In the genomic region with DNA sequence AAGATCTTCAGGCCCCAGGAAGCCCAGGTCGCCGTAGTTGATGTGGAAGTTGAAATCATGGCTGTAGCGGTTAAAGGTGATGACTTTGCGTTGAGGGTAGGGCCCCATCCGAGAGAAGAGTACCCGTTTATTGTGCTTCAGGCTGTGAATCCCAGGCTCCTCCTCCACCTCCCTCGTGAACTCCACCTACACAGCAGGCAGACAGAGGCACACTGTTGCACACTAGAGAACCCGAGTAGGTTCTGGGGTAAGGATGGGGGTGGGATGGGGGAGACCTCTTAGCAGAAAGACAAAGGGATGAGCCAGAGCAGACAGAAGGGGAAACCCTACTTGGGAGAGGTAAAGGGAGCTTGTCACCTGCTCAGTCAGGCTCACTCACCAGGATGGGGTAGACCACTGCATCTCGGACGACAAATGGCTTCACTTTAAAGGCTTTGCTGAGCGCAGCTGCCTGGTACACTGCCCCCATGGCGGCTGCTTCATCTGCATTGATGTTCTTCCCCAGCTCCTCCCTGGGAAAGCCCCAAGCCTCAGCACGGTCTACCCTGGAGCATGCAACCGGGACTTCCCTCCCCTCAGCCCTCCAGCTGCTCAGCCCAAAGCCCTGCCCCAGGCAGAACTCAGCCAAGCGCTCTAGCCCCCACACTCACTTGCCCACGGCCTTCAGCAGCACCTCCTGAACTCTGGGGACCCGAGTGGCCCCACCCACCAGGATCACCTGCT, we compare ENCODE assay signal across 10 cellular contexts. TPM values are rescaled to one million over a fixed set of nuclear protein-coding genes. Genes with fewer than 3 reads are reported as not detected.
DNase-seq lines count a peak whose midpoint lies in the region; ATAC-seq and TF ChIP-seq lines count a peak whose summit lies in the region.
"Had no signal": no experiment of that assay in that cellular context is flagged by ENCODE, and none has a peak within 500 bp of the region (broad histone marks: within the 10 kb centered on the region; RNA-seq: fewer than 3 reads in every experiment).

No MANE protein-coding gene starts in this region.

- H3K9me3 Mint-ChIP-seq in activated T-cell treated with anti-CD3 and anti-CD28 coated beads, Interleukin-2, amount 50 U/mL, for 4 hours, result no peaks in the 10 kb centered on the region
- no peaks in the 10 kb centered on the region for H3K9me3 Mint-ChIP-seq in neural crest cell

- no peak for DNase-seq in activated T-cell treated with anti-CD3 and anti-CD28 coated beads, Interleukin-2, amount 50 U/mL, for 4 hours
- no peak for DNase-seq in activated T-cell treated with anti-CD3 and anti-CD28 coated beads, Interleukin-2, amount 50 U/mL, for 48 hours
- no peak for DNase-seq in neural crest cell (ENCODE audit: low read depth, low spot score)
- DNase-seq in NCI-H146 treated with DMSO at 0.1 percent for 48 hours (lab: John Stamatoyannopoulos, UW; ENCODE audit: unreplicated experiment), result no peak
- no peak for DNase-seq in activated gamma-delta T cell (lab: John Stamatoyannopoulos, UW)
- DNase-seq: psoas muscle had no signal

- no peaks in the 10 kb centered on the region for H3K27me3 Mint-ChIP-seq in activated T-cell treated with anti-CD3 and anti-CD28 coated beads, Interleukin-2, amount 50 U/mL, for 4 hours (ENCODE audit: low read depth)
- no peaks in the 10 kb centered on the region for H3K27me3 Mint-ChIP-seq in neural crest cell (ENCODE audit: low read depth)

- peaks cover 66% of the 10 kb centered on the region for H3K36me3 Mint-ChIP-seq in activated T-cell treated with anti-CD3 and anti-CD28 coated beads, Interleukin-2, amount 50 U/mL, for 4 hours (ENCODE audit: insufficient read depth)
- peaks cover 24% of the 10 kb centered on the region for H3K36me3 Mint-ChIP-seq in neural crest cell (ENCODE audit: low read depth)

- no peak overlapping the region for H3K27ac Mint-ChIP-seq in neural crest cell (ENCODE audit: unreplicated experiment)

- peaks cover 35% of the 10 kb centered on the region for H3K4me1 Mint-ChIP-seq in activated T-cell treated with anti-CD3 and anti-CD28 coated beads, Interleukin-2, amount 50 U/mL, for 4 hours (ENCODE audit: low read depth)
- peaks cover 14% of the 10 kb centered on the region for H3K4me1 Mint-ChIP-seq in neural crest cell

- no peak overlapping the region for H3K4me3 Mint-ChIP-seq in activated T-cell treated with anti-CD3 and anti-CD28 coated beads, Interleukin-2, amount 50 U/mL, for 4 hours
- H3K4me3 Mint-ChIP-seq in neural crest cell, result peak overlapping the region; percentile 34

- TF ChIP-seq CTCF in neural crest cell (conservative IDR thresholded peaks at IDR 0.05), result no peak

- peak; percentile 6 to 26 for ATAC-seq in activated T-cell treated with anti-CD3 and anti-CD28 coated beads, Interleukin-2, amount 50 U/mL, for 4 hours
- peak; percentile 47 for ATAC-seq in GM21360 (IDR thresholded peaks at IDR 0.05; ENCODE audit: unreplicated experiment)
- peak; percentile 52 for ATAC-seq in HG03457 (IDR thresholded peaks at IDR 0.05; ENCODE audit: unreplicated experiment)
- ATAC-seq in HG03280 (IDR thresholded peaks at IDR 0.05; ENCODE audit: unreplicated experiment), result no peak
- ATAC-seq: HCT116, psoas muscle had no signal

RNA-seq across cellular contexts. Expression of gene HYOU1, which starts 5.4 kb away (rescaled TPM):
- total RNA-seq in activated T-cell treated with anti-CD3 and anti-CD28 coated beads, Interleukin-2, amount 50 U/mL, for 4 hours, result 100 to 1,000 TPM; 249 to 309 (median 260) TPM
- total RNA-seq in neural crest cell, result 199 and 204 TPM in 2 replicates

RNA-seq across cellular contexts. Expression of gene VPS11, which starts 16.0 kb away (rescaled TPM):
- 10 to 100 TPM; 24.1 to 31.5 (median 30.0) TPM for total RNA-seq in activated T-cell treated with anti-CD3 and anti-CD28 coated beads, Interleukin-2, amount 50 U/mL, for 4 hours
- total RNA-seq in neural crest cell, result 30.6 and 35.4 TPM in 2 replicates

RNA-seq across cellular contexts. Expression of gene SLC37A4, which starts 20.9 kb away (rescaled TPM):
- 10 to 100 TPM; 10.1 to 13.8 (median 13.5) TPM for total RNA-seq in activated T-cell treated with anti-CD3 and anti-CD28 coated beads, Interleukin-2, amount 50 U/mL, for 4 hours
- total RNA-seq in neural crest cell, result 50.2 and 50.3 TPM in 2 replicates

RNA-seq across cellular contexts. Expression of gene TRAPPC4, which starts 33.0 kb away (rescaled TPM):
- 100 to 1,000 TPM; 115 to 146 (median 131) TPM for total RNA-seq in activated T-cell treated with anti-CD3 and anti-CD28 coated beads, Interleukin-2, amount 50 U/mL, for 4 hours
- 88.1 and 90.1 TPM in 2 replicates for total RNA-seq in neural crest cell

RNA-seq across cellular contexts. Expression of gene HMBS, which starts 33.1 kb away (rescaled TPM):
- total RNA-seq in activated T-cell treated with anti-CD3 and anti-CD28 coated beads, Interleukin-2, amount 50 U/mL, for 4 hours, result 10 to 100 TPM; 43.7 to 64.7 (median 60.1) TPM
- total RNA-seq in neural crest cell, result 55.5 and 58.4 TPM in 2 replicates
